Comparison of ENCODE assay signal across 18 cellular contexts in the genomic region with DNA sequence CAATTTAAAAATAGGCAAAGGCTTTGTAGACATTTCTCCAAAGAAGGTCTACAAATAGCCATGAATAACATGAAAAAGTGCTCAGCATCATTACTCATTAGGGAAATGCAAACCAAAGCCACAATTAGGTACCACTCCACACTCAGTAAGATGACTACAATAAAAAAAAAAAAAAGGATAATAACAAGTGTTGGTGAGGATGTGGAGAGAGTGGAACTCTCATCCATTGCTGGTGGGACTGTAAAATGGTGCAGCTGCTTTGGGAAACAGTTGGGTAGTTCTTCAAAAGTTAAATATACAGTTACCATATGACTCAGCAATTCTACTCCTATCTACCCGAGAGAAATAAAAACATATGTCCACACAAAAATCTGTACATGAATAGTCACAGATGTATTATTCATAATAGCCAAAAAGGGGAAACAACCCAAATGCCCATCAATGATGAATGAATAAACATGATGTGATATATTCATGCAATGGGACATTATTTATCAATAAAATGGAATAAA.
DNase-seq lines count a peak whose midpoint lies in the region; ATAC-seq, FAIRE-seq and TF ChIP-seq lines count a peak whose summit lies in the region.
"Had no signal": no experiment of that assay in that cellular context is flagged by ENCODE, and none has a peak within 500 bp of the region (broad histone marks: within the 10 kb centered on the region; RNA-seq: fewer than 3 reads in every experiment).

No MANE protein-coding gene starts in this region.

- TF ChIP-seq EP300 in HepG2 (IDR thresholded peaks at IDR 0.05; ENCODE audit: low read depth in 2 of 2, low read length in 2 of 2) (no peak), HepG2 (CRISPR knock-in tag; IDR thresholded peaks at IDR 0.05; ENCODE audit: borderline replicate concordance) (no peak)

- WGBS in HepG2 (ENCODE audit: low lambda C conversion rate): 97% methylated on average over 1 of the region's 1 CpG
- 54% methylated on average over 1 of the region's 1 CpG for WGBS in right lobe of liver (ENCODE audit: insufficient coverage, low coverage, low lambda C conversion rate, missing lambda C conversion rate)
- 72 to 81% (median 79%) methylated on average over 1 of the region's 1 CpG for WGBS in psoas muscle, 3 donors

- in situ Hi-C loops in HepG2 (cut with HindIII; ENCODE audit: extremely low pct_ligation_motif_present, low pct_unique_long_range_greater_than_20kb): no loop called here

- no peak overlapping the region for H3K9ac ChIP-seq in HepG2 (ENCODE audit: insufficient read depth, low read depth, low read length)
- H3K9ac ChIP-seq in fibroblast of lung (ENCODE audit: insufficient read depth, low read length): no peak overlapping the region
- H3K9ac ChIP-seq: BLaER1 had no signal

- H3K4me1 ChIP-seq in HepG2 (ENCODE audit: insufficient read depth, low read length) (peaks cover 22% of the 10 kb centered on the region), right lobe of liver (peaks cover 0 to 5% (median 2%) of the 10 kb centered on the region in 4 donors), fibroblast of lung (ENCODE audit: control insufficient read depth, extremely low read depth, insufficient read depth, low read length) (peaks cover 11% of the 10 kb centered on the region), psoas muscle (peaks cover 8% of the 10 kb centered on the region)
- H3K4me1 ChIP-seq: BLaER1 had no signal

- no peak for TF ChIP-seq RAD21 in HepG2 (CRISPR knock-in tag; IDR thresholded peaks at IDR 0.05)

- intact Hi-C loops in HepG2 (cut with micrococcal nuclease; ENCODE audit: unreplicated experiment): no loop called here
- intact Hi-C loops in right lobe of liver (cut with DNase I): no loop called here
- intact Hi-C loops in psoas muscle (cut with DNase I): no loop called here

- H3K36me3 ChIP-seq in HepG2 (replicated peaks in 1 of 2; ENCODE audit: control insufficient read depth in 1 of 2, insufficient read depth in 2 of 2, low read length in 2 of 2) (no peaks in the 10 kb centered on the region), right lobe of liver (no peaks in the 10 kb centered on the region), fibroblast of lung (ENCODE audit: control insufficient read depth, insufficient read depth, low read length) (no peaks in the 10 kb centered on the region), psoas muscle (ENCODE audit: insufficient read depth in 1 of 2, low read depth in 1 of 2) (no peaks in the 10 kb centered on the region)
- H3K36me3 ChIP-seq: BLaER1 had no signal

- TF ChIP-seq POLR2A in HepG2 (IDR thresholded peaks at IDR 0.05; ENCODE audit: insufficient read depth in 1 of 2, low read depth in 2 of 2, low read length in 2 of 2) (no peak), right lobe of liver (IDR thresholded peaks at IDR 0.05) (no peak)

- no peak for TF ChIP-seq CTCF in HepG2 (CRISPR knock-in tag; IDR thresholded peaks at IDR 0.05)
- no peak for TF ChIP-seq CTCF in right lobe of liver (IDR thresholded peaks at IDR 0.05)
- no peak for TF ChIP-seq CTCF in fibroblast of lung (conservative IDR thresholded peaks at IDR 0.05 in 1 of 2, IDR thresholded peaks at IDR 0.05 in 1 of 2; ENCODE audit: low read depth in 1 of 2, low read length in 2 of 2)
- TF ChIP-seq CTCF in psoas muscle (IDR thresholded peaks at IDR 0.05): no peak

- POLR2A ChIA-PET in HepG2 (lab: Yijun Ruan, JAX): no interaction called here

- FAIRE-seq in HepG2 (lab: Jason Lieb, UNC): no peak
- FAIRE-seq: GM19239, H1 had no signal

- H3K4me3 ChIP-seq in HepG2 (replicated peaks in 1 of 3; ENCODE audit: insufficient read depth in 1 of 3, low read depth in 2 of 3, low read length in 3 of 3) (no peak overlapping the region), right lobe of liver (no peak overlapping the region), fibroblast of lung (replicated peaks in 1 of 4; ENCODE audit: control extremely low read depth in 1 of 4, insufficient read depth in 1 of 4, low read depth in 3 of 4, low read length in 4 of 4) (no peak overlapping the region), psoas muscle (no peak overlapping the region)
- H3K4me3 ChIP-seq: BLaER1 had no signal

- H2AFZ ChIP-seq in HepG2 (ENCODE audit: low read length) (no peak overlapping the region), fibroblast of lung (ENCODE audit: low read length) (no peak overlapping the region)

- no peaks in the 10 kb centered on the region for H3K9me3 ChIP-seq in HepG2 (ENCODE audit: low read length)
- H3K9me3 ChIP-seq in right lobe of liver: no peaks in the 10 kb centered on the region
- no peaks in the 10 kb centered on the region for H3K9me3 ChIP-seq in fibroblast of lung (ENCODE audit: control insufficient read depth, insufficient read depth, low read depth, low read length)
- H3K9me3 ChIP-seq in psoas muscle: peaks cover 4% of the 10 kb centered on the region

- H3K79me2 ChIP-seq in HepG2 (ENCODE audit: insufficient read depth, low read length): no peaks in the 10 kb centered on the region
- no peaks in the 10 kb centered on the region for H3K79me2 ChIP-seq in fibroblast of lung (ENCODE audit: control insufficient read depth, insufficient read depth, low read length)

- no peak overlapping the region for H3K27ac ChIP-seq in HepG2 (ENCODE audit: extremely low read length, insufficient read depth, low read length)
- no peak overlapping the region for H3K27ac ChIP-seq in right lobe of liver
- H3K27ac ChIP-seq in fibroblast of lung (ENCODE audit: insufficient read depth, low read length): no peak overlapping the region
- no peak overlapping the region for H3K27ac ChIP-seq in psoas muscle
- H3K27ac ChIP-seq: 22Rv1, BLaER1, HL-60 had no signal

- CTCF ChIA-PET in HepG2 (lab: Yijun Ruan, JAX; ENCODE audit: low intra/inter-chr PET ratio, low total read pairs): no interaction called here

- H3K27me3 ChIP-seq in HepG2 (ENCODE audit: control insufficient read depth in 1 of 2, insufficient read depth in 2 of 2, low read length in 2 of 2) (no peaks in the 10 kb centered on the region), right lobe of liver (no peaks in the 10 kb centered on the region), fibroblast of lung (ENCODE audit: control insufficient read depth, insufficient read depth, low read length) (no peaks in the 10 kb centered on the region), psoas muscle (ENCODE audit: insufficient read depth in 3 of 3, low read length in 2 of 3) (no peaks in the 10 kb centered on the region)
- H3K27me3 ChIP-seq: BLaER1 had no signal

- DNase-seq in HepG2 (ENCODE audit: low spot score) (no peak), right lobe of liver (no peak), MV-4-11 (lab: John Stamatoyannopoulos, UW) (peak; percentile 22), fibroblast of lung (ENCODE audit: low read depth in 2 of 2) (peak; percentile 12 to 24), T-helper 2 cell (no peak), NCI-H1048 (lab: John Stamatoyannopoulos, UW) (no peak), psoas muscle (no peak)
- DNase-seq: Calu3; CD8-positive, alpha-beta T cell; DMS79 treated with DMSO at 0.1 percent for 48 hours; GF-D8; H9 had no signal

- ATAC-seq in HepG2: no peak
- ATAC-seq in right lobe of liver: no peak
- ATAC-seq in GM18858 (IDR thresholded peaks at IDR 0.05; ENCODE audit: unreplicated experiment): no peak
- ATAC-seq in psoas muscle: no peak
- ATAC-seq: CD8-positive, alpha-beta T cell had no signal

- no peak overlapping the region for H3K4me2 ChIP-seq in HepG2 (ENCODE audit: low read depth, low read length)
- no peak overlapping the region for H3K4me2 ChIP-seq in fibroblast of lung (ENCODE audit: extremely low read depth, insufficient read depth, low read length)
- H3K4me2 ChIP-seq: BLaER1 had no signal

- no TSS peak for BruUV-seq in HepG2 (replicated peaks; lab: Mats Ljungman, UMichigan)

- H4K20me1 ChIP-seq in HepG2 (ENCODE audit: insufficient read depth, low read length) (no peaks in the 10 kb centered on the region), fibroblast of lung (ENCODE audit: control insufficient read depth, extremely low read depth, insufficient read depth, low read length) (no peaks in the 10 kb centered on the region)
- H4K20me1 ChIP-seq: BLaER1 had no signal

TF ChIP-seq in HepG2, 621 proteins besides CTCF, POLR2A, EP300 and RAD21:
- no peak for TF ChIP-seq TEAD2 (CRISPR knock-in tag; IDR thresholded peaks at IDR 0.05)
- TF ChIP-seq MAFK (conservative IDR thresholded peaks at IDR 0.05 in 1 of 2, IDR thresholded peaks at IDR 0.05 in 1 of 2; ENCODE audit: low read length in 2 of 2): peak in 1 of 2 experiments; percentile 57; a peak in 2 of 4 replicates
- TF ChIP-seq ZNF589 (CRISPR knock-in tag; conservative IDR thresholded peaks at IDR 0.05): no peak
- peak; percentile 72 for TF ChIP-seq NFE2L2 (IDR thresholded peaks at IDR 0.05; ENCODE audit: low read length)
- TF ChIP-seq MAFF (IDR thresholded peaks at IDR 0.05; ENCODE audit: low read depth, low read length): 0 out of 2 replicates have a peak, but pooled peaks have one; percentile 10
- no peak for TF ChIP-seq PAWR (CRISPR knock-in tag; IDR thresholded peaks at IDR 0.05; ENCODE audit: borderline replicate concordance)

Comparison
In these comparisons a context has a peak if more than half of its experiments do, and no peak if none do; other contexts are left out.
1. DNase-seq: peak in MV-4-11 (single experiment) and fibroblast of lung (2 of 2); none in HepG2 (single experiment), right lobe of liver (0 of 3), T-helper 2 cell (0 of 5), NCI-H1048 (single experiment) and psoas muscle (0 of 2).